22 cellular contexts compared by ENCODE assay signal in the genomic region with DNA sequence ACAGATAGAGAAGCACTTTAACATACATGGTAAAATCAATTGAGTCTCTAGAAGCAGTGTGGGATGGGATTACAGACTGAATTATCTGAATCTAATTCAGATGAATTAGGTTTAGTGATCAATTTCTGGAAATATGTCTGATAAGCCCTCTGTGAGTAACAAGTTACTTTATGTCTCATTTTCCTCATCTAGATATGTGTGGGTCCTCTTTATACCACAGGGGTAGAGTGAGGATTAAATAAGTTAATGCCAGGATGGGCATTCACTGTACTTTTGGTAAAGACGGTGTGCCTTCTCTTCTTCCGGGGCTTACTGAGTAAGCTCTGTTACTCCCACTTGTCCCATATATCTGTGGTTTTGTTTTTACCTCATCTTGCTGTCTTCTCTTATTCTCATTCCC.
DNase-seq lines count a peak whose midpoint lies in the region; ATAC-seq lines count a peak whose summit lies in the region.
"Had no signal": no experiment of that assay in that cellular context is flagged by ENCODE, and none has a peak within 500 bp of the region (broad histone marks: within the 10 kb centered on the region; RNA-seq: fewer than 3 reads in every experiment).

No MANE protein-coding gene starts in this region.

- H3K4me1 Mint-ChIP-seq in activated T-cell treated with anti-CD3 and anti-CD28 coated beads, Interleukin-2, amount 50 U/mL, for 72 hours (ENCODE audit: low read depth): peaks cover 9% of the 10 kb centered on the region
- peaks cover 3% of the 10 kb centered on the region for H3K4me1 Mint-ChIP-seq in activated T-cell treated with anti-CD3 and anti-CD28 coated beads, Interleukin-2, amount 50 U/mL, for 4 hours (ENCODE audit: low read depth)
- no peaks in the 10 kb centered on the region for H3K4me1 Mint-ChIP-seq in activated T-helper 17 cell treated with anti-CD3 and anti-CD28 coated beads, Interleukin-2, amount 50 U/mL, for 72 hours
- peaks cover 14% of the 10 kb centered on the region for H3K4me1 Mint-ChIP-seq in stimulated activated effector memory CD8-positive, alpha-beta T cell treated with anti-CD3 and anti-CD28 coated beads, Interleukin-12 subunit alpha, Interleukin-12 subunit beta, amount 100 ng/mL, for 72 hours
- H3K4me1 Mint-ChIP-seq: CD14-positive monocyte; CD4-positive, CD25-positive, alpha-beta regulatory T cell had no signal

- no peak overlapping the region for H3K4me3 Mint-ChIP-seq in activated T-cell treated with anti-CD3 and anti-CD28 coated beads, Interleukin-2, amount 50 U/mL, for 72 hours
- H3K4me3 Mint-ChIP-seq in activated T-cell treated with anti-CD3 and anti-CD28 coated beads, Interleukin-2, amount 50 U/mL, for 4 hours: no peak overlapping the region
- no peak overlapping the region for H3K4me3 Mint-ChIP-seq in activated T-helper 17 cell treated with anti-CD3 and anti-CD28 coated beads, Interleukin-2, amount 50 U/mL, for 72 hours
- H3K4me3 Mint-ChIP-seq in stimulated activated effector memory CD8-positive, alpha-beta T cell treated with anti-CD3 and anti-CD28 coated beads, Interleukin-12 subunit alpha, Interleukin-12 subunit beta, amount 100 ng/mL, for 72 hours: no peak overlapping the region
- H3K4me3 Mint-ChIP-seq: CD14-positive monocyte; CD4-positive, alpha-beta memory T cell; CD4-positive, CD25-positive, alpha-beta regulatory T cell; CD8-positive, alpha-beta memory T cell had no signal

- no peak for DNase-seq in activated T-cell treated with anti-CD3 and anti-CD28 coated beads, Interleukin-2, amount 50 U/mL, for 72 hours
- DNase-seq in activated T-cell treated with anti-CD3 and anti-CD28 coated beads, Interleukin-2, amount 50 U/mL, for 4 hours: no peak
- no peak for DNase-seq in stimulated activated effector memory CD8-positive, alpha-beta T cell treated with anti-CD3 and anti-CD28 coated beads, Interleukin-12 subunit alpha, Interleukin-12 subunit beta, amount 100 ng/mL, for 72 hours (ENCODE audit: low spot score in 2 of 2)
- DNase-seq in stimulated activated CD4-positive, alpha-beta T cell treated with anti-CD3 and anti-CD28 coated beads, Interleukin-15, amount 100 ng/mL, for 24 hours: no peak
- DNase-seq: 8988T; ACHN; BE2C; C1 segment of cervical spinal cord; CD4-positive, alpha-beta memory T cell; CD4-positive, CD25-positive, alpha-beta regulatory T cell; CD8-positive, alpha-beta memory T cell; COR-L47; DMS 273 treated with DMSO at 0.1 percent for 48 hours; DMS153; DMS53; DMS79; DND-41; EL; GDM1 had no signal

- peaks cover 0 to 2% of the 10 kb centered on the region in 2 donors for H3K9me3 Mint-ChIP-seq in activated T-cell treated with anti-CD3 and anti-CD28 coated beads, Interleukin-2, amount 50 U/mL, for 72 hours
- no peaks in the 10 kb centered on the region for H3K9me3 Mint-ChIP-seq in activated T-cell treated with anti-CD3 and anti-CD28 coated beads, Interleukin-2, amount 50 U/mL, for 4 hours
- H3K9me3 Mint-ChIP-seq in activated T-helper 17 cell treated with anti-CD3 and anti-CD28 coated beads, Interleukin-2, amount 50 U/mL, for 72 hours: no peaks in the 10 kb centered on the region
- H3K9me3 Mint-ChIP-seq in stimulated activated effector memory CD8-positive, alpha-beta T cell treated with anti-CD3 and anti-CD28 coated beads, Interleukin-12 subunit alpha, Interleukin-12 subunit beta, amount 100 ng/mL, for 72 hours: no peaks in the 10 kb centered on the region
- H3K9me3 Mint-ChIP-seq: CD8-positive, alpha-beta memory T cell had no signal

- peaks cover 0 to 2% of the 10 kb centered on the region in 2 donors for H3K36me3 Mint-ChIP-seq in activated T-cell treated with anti-CD3 and anti-CD28 coated beads, Interleukin-2, amount 50 U/mL, for 72 hours (ENCODE audit: insufficient read depth in 2 of 2)
- H3K36me3 Mint-ChIP-seq in activated T-cell treated with anti-CD3 and anti-CD28 coated beads, Interleukin-2, amount 50 U/mL, for 4 hours (ENCODE audit: insufficient read depth): peaks cover 1% of the 10 kb centered on the region
- no peaks in the 10 kb centered on the region for H3K36me3 Mint-ChIP-seq in activated T-helper 17 cell treated with anti-CD3 and anti-CD28 coated beads, Interleukin-2, amount 50 U/mL, for 72 hours (ENCODE audit: low read depth)
- no peaks in the 10 kb centered on the region for H3K36me3 Mint-ChIP-seq in stimulated activated effector memory CD8-positive, alpha-beta T cell treated with anti-CD3 and anti-CD28 coated beads, Interleukin-12 subunit alpha, Interleukin-12 subunit beta, amount 100 ng/mL, for 72 hours
- H3K36me3 Mint-ChIP-seq: CD14-positive monocyte; CD4-positive, alpha-beta memory T cell; CD4-positive, CD25-positive, alpha-beta regulatory T cell; CD8-positive, alpha-beta memory T cell had no signal

- H3K27me3 Mint-ChIP-seq in activated T-cell treated with anti-CD3 and anti-CD28 coated beads, Interleukin-2, amount 50 U/mL, for 72 hours (ENCODE audit: low read depth): no peaks in the 10 kb centered on the region
- peaks cover 3% of the 10 kb centered on the region for H3K27me3 Mint-ChIP-seq in activated T-cell treated with anti-CD3 and anti-CD28 coated beads, Interleukin-2, amount 50 U/mL, for 4 hours (ENCODE audit: low read depth)
- peaks cover 13% of the 10 kb centered on the region for H3K27me3 Mint-ChIP-seq in activated T-helper 17 cell treated with anti-CD3 and anti-CD28 coated beads, Interleukin-2, amount 50 U/mL, for 72 hours
- H3K27me3 Mint-ChIP-seq: CD4-positive, CD25-positive, alpha-beta regulatory T cell had no signal

- ATAC-seq in activated T-cell treated with anti-CD3 and anti-CD28 coated beads, Interleukin-2, amount 50 U/mL, for 72 hours (replicated peaks in 1 of 2): peak; percentile 25 to 55
- no peak for ATAC-seq in activated T-cell treated with anti-CD3 and anti-CD28 coated beads, Interleukin-2, amount 50 U/mL, for 4 hours
- peak; percentile 39 for ATAC-seq in activated T-helper 17 cell treated with anti-CD3 and anti-CD28 coated beads, Interleukin-2, amount 50 U/mL, for 72 hours (replicated peaks)
- peak; percentile 63 for ATAC-seq in stimulated activated effector memory CD8-positive, alpha-beta T cell treated with anti-CD3 and anti-CD28 coated beads, Interleukin-12 subunit alpha, Interleukin-12 subunit beta, amount 100 ng/mL, for 72 hours
- ATAC-seq: GM12878 had no signal

- no peak overlapping the region for H3K27ac Mint-ChIP-seq in activated T-cell treated with anti-CD3 and anti-CD28 coated beads, Interleukin-2, amount 50 U/mL, for 72 hours
- no peak overlapping the region for H3K27ac Mint-ChIP-seq in activated T-helper 17 cell treated with anti-CD3 and anti-CD28 coated beads, Interleukin-2, amount 50 U/mL, for 72 hours
- H3K27ac Mint-ChIP-seq in stimulated activated effector memory CD8-positive, alpha-beta T cell treated with anti-CD3 and anti-CD28 coated beads, Interleukin-12 subunit alpha, Interleukin-12 subunit beta, amount 100 ng/mL, for 72 hours: no peak overlapping the region
- H3K27ac Mint-ChIP-seq: CD14-positive monocyte; CD4-positive, alpha-beta memory T cell; CD4-positive, CD25-positive, alpha-beta regulatory T cell; CD8-positive, alpha-beta memory T cell had no signal

Comparison
In these comparisons a context has a peak if more than half of its experiments do, and no peak if none do; other contexts are left out.
1. ATAC-seq: peak in activated T-cell treated with anti-CD3 and anti-CD28 coated beads, Interleukin-2, amount 50 U/mL, for 72 hours (2 of 2), activated T-helper 17 cell treated with anti-CD3 and anti-CD28 coated beads, Interleukin-2, amount 50 U/mL, for 72 hours (single experiment) and stimulated activated effector memory CD8-positive, alpha-beta T cell treated with anti-CD3 and anti-CD28 coated beads, Interleukin-12 subunit alpha, Interleukin-12 subunit beta, amount 100 ng/mL, for 72 hours (single experiment); none in activated T-cell treated with anti-CD3 and anti-CD28 coated beads, Interleukin-2, amount 50 U/mL, for 4 hours (0 of 2).